ENCODE assay signal across 8 cellular contexts in the genomic region with DNA sequence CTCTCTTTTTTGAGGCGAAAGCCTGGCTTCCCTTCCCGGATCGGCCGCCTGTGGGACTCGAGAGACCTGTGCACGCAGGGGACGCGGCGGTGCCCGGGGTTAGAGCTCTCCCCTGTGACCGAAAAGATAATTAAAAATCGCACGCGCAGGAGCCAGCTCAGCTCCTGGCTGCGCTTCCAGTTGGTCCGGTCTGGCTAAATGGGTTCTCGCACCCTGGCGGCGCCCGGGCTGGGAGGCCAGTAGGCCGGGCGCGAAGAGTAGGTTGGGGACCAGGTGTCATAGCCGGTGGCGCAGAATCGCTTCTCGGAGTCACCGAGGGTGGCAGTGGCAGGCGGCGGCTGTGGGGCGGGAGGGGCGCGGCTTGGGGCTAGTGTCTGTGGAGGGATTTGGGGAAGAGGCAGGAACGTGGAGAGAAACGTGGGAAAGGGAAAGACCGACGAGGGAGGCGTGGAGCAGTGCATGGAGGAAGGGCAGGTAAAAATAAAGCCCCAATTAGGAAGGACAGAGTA. TPM values are rescaled to one million over a fixed set of nuclear protein-coding genes. Genes with fewer than 3 reads are reported as not detected.
A peak's percentile ranks its signal among the peaks of the same experiment; 100 is the strongest.
DNase-seq lines count a peak whose midpoint lies in the region; ATAC-seq and TF ChIP-seq lines count a peak whose summit lies in the region.

No MANE protein-coding gene starts in this region.

- H3K9me2 ChIP-seq in neural cell (ENCODE audit: insufficient read depth, low read length), result no peaks in the 10 kb centered on the region

- no peak overlapping the region for H3K9ac ChIP-seq in neural cell (ENCODE audit: low read length)

- H2AFZ ChIP-seq in neural cell (ENCODE audit: low read depth, low read length), result no peak overlapping the region

- peak overlapping the region; percentile 19 for H3K4me2 ChIP-seq in neural cell (ENCODE audit: low read length)

- H3K36me3 ChIP-seq in neural cell (ENCODE audit: insufficient read depth, low read length), result no peaks in the 10 kb centered on the region
- H3K36me3 ChIP-seq in testis (ENCODE audit: low read depth, missing control alignments), result no peaks in the 10 kb centered on the region

- no peaks in the 10 kb centered on the region for H3F3A ChIP-seq in neural cell (ENCODE audit: insufficient read depth, low read length, poor library complexity, severe bottlenecking)

- H4K20me1 ChIP-seq in neural cell (ENCODE audit: insufficient read depth), result no peaks in the 10 kb centered on the region

- TF ChIP-seq POLR2A in testis (IDR thresholded peaks at IDR 0.05), result no peak

- no peaks in the 10 kb centered on the region for H3K79me2 ChIP-seq in neural cell (replicated peaks; ENCODE audit: insufficient read depth, low read length)

- H3K4me1 ChIP-seq in testis, result peaks cover 12% of the 10 kb centered on the region

- no peak for ATAC-seq in GM18867 (IDR thresholded peaks at IDR 0.05; ENCODE audit: unreplicated experiment)
- ATAC-seq in GM21576 (IDR thresholded peaks at IDR 0.05; ENCODE audit: unreplicated experiment), result no peak

- H3K27me3 ChIP-seq in neural cell (ENCODE audit: insufficient read depth, low read depth, low read length) (peaks cover 82% of the 10 kb centered on the region), testis (no peaks in the 10 kb centered on the region)

- H3K9me3 ChIP-seq in neural cell (ENCODE audit: low read length), result no peaks in the 10 kb centered on the region
- H3K9me3 ChIP-seq in testis, result no peaks in the 10 kb centered on the region

- TF ChIP-seq EP300 in neural cell (conservative IDR thresholded peaks at IDR 0.05; ENCODE audit: poor library complexity, severe bottlenecking), result no peak

- peak; percentile 41 for TF ChIP-seq RAD21 in neural cell (conservative IDR thresholded peaks at IDR 0.05)

- 13 to 29% methylated on average over 31 to 38 of the region's 38 CpGs for WGBS in testis, 2 donors

- H3K27ac ChIP-seq in neural cell (ENCODE audit: low read length) (no peak overlapping the region), testis (no peak overlapping the region)

- peak overlapping the region; percentile 60 for H3K4me3 ChIP-seq in neural cell (ENCODE audit: low read length)
- H3K4me3 ChIP-seq in testis, result peak overlapping the region; percentile 12 to 25

- TF ChIP-seq CTCF in GM12873 (IDR thresholded peaks at IDR 0.05; ENCODE audit: insufficient read depth, low read depth, low read length, missing control alignments) (peak; percentile 41), neural cell (IDR thresholded peaks at IDR 0.05; ENCODE audit: poor library complexity, severe bottlenecking) (peak; percentile 33), testis (IDR thresholded peaks at IDR 0.05) (no peak)

- DNase-seq in NCI-H526 treated with DMSO at 0.1 percent for 48 hours (lab: John Stamatoyannopoulos, UW) (peak; percentile 95), activated T-cell treated with anti-CD3 and anti-CD28 coated beads for 24 hours (ENCODE audit: low read depth) (peak; percentile 55), fibroblast of gingiva (ENCODE audit: low read depth) (peak; percentile 58), testis (peak; percentile 70)

- intact Hi-C loops in testis (cut with DNase I; ENCODE audit: low total_unique reads), result loop anchor here (10.0 kb wide), 1 partner anchor 295 kb away; no protein-coding TSS in a partner anchor

TF ChIP-seq in neural cell, 6 proteins besides CTCF, POLR2A, EP300 and RAD21:
- no peak for TF ChIP-seq TAF1 (IDR thresholded peaks at IDR 0.05; ENCODE audit: low read depth)
- no peak for TF ChIP-seq MXI1 (conservative IDR thresholded peaks at IDR 0.05; ENCODE audit: poor library complexity, severe bottlenecking)
- peak; percentile 58 for TF ChIP-seq EZH2 (IDR thresholded peaks at IDR 0.05; ENCODE audit: borderline replicate concordance, insufficient read depth, low read length, poor library complexity, severe bottlenecking)
- no peak for TF ChIP-seq POLR2AphosphoS5 (IDR thresholded peaks at IDR 0.05)
- no peak for TF ChIP-seq REST (IDR thresholded peaks at IDR 0.05; ENCODE audit: borderline replicate concordance)
- TF ChIP-seq SMC3 (conservative IDR thresholded peaks at IDR 0.05; ENCODE audit: poor library complexity), result peak; percentile 28

RNA-seq across cellular contexts. Expression of gene SUPT3H, which starts 41.9 kb away (rescaled TPM):
- 6.2 and 6.8 TPM in 2 replicates for polyA plus RNA-seq in neural cell
- polyA minus RNA-seq in neural cell, result 25.8 and 26.3 TPM in 2 replicates
- 10 to 100 TPM; 29.4 to 30.8 TPM for total RNA-seq in testis
- polyA plus RNA-seq in testis (ENCODE audit: insufficient read depth, low read depth, low replicate concordance), result 35.9 TPM

Comparison
In these comparisons a context has a peak if more than half of its experiments do, and no peak if none do; other contexts are left out.
1. CTCF ChIP-seq: peak in GM12873 (single experiment) and neural cell (single experiment); none in testis (0 of 3).
2. Peak in every context shown above with its lines, with median percentiles within 50 percentile points of each other: DNase-seq.